Comparison of ENCODE assay signal across 1 cellular context in the genomic region with DNA sequence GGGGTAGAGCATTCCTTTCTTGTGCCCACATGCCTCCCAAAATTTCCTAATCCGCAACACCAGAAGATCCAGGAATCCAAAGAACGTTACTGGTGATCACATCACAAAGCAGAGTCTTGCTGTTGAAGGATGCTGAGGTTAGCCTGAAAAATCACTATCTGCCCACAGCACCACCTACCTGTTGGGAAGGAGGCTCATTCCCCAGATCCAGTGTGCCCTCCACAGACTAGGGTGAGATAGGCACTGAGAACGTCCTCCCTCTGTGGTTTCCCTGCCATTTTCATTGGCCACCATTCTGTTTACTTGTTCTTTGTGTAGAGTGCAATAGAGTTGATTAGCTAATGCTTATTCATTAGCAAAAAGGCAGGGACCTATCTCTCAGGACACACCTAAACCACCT.
TF ChIP-seq lines count a peak whose summit lies in the region.

No MANE protein-coding gene starts in this region.

TF ChIP-seq in A549, 52 proteins besides CTCF, POLR2A, EP300 and RAD21 (continued from another document):
- TF ChIP-seq HDAC2 (IDR thresholded peaks at IDR 0.05) (no peak), SMC3 (IDR thresholded peaks at IDR 0.05) (no peak)
- TF ChIP-seq, protein P1, sequence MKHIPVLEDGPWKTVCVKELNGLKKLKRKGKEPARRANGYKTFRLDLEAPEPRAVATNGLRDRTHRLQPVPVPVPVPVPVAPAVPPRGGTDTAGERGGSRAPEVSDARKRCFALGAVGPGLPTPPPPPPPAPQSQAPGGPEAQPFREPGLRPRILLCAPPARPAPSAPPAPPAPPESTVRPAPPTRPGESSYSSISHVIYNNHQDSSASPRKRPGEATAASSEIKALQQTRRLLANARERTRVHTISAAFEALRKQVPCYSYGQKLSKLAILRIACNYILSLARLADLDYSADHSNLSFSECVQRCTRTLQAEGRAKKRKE (CRISPR knock-in tag; IDR thresholded peaks at IDR 0.05; ENCODE audit: low read depth), result no peak
